In genomic region chr15:63121382-63122001, GRCh38 we compare ENCODE assay signal across 1 cellular context.
TF ChIP-seq lines count a peak whose summit lies in the region.

TSS of gene LACTB (plus strand) at chr15:63121861. CDS start at chr15:63121872, 11 bp downstream.

TF ChIP-seq in K562, 482 proteins besides CTCF, POLR2A, EP300 and RAD21 (continued from another document and continues in another):
- TF ChIP-seq ZNF655 (CRISPR knock-in tag; IDR thresholded peaks at IDR 0.05), result no peak
- TF ChIP-seq SETDB1 (IDR thresholded peaks at IDR 0.05; ENCODE audit: low read length), result no peak
- no peak for TF ChIP-seq E2F3 (CRISPR knock-in tag; IDR thresholded peaks at IDR 0.05)
- peak in 1 of 2 experiments; percentile 39 for TF ChIP-seq E2F6 (IDR thresholded peaks at IDR 0.05; ENCODE audit: borderline replicate concordance in 1 of 2, extremely low read depth in 1 of 2, insufficient read depth in 1 of 2, insufficient read length in 1 of 2, low read depth in 1 of 2, low read length in 1 of 2, poor library complexity in 1 of 2, severe bottlenecking in 1 of 2)
- TF ChIP-seq FOSL1 (tag; conservative IDR thresholded peaks at IDR 0.05), result no peak
- 0 out of 2 replicates have a peak, but pooled peaks have one; percentile 10 for TF ChIP-seq GABPA (tag; conservative IDR thresholded peaks at IDR 0.05; ENCODE audit: low read depth)
- no peak for TF ChIP-seq ELK3 (CRISPR knock-in tag; IDR thresholded peaks at IDR 0.05)
- TF ChIP-seq POLR2B (IDR thresholded peaks at IDR 0.05; ENCODE audit: low read depth, partially characterized antibody), result peak; percentile 66
- TF ChIP-seq ZNF133 (CRISPR knock-in tag; IDR thresholded peaks at IDR 0.05), result no peak
- TF ChIP-seq ZNF217 (CRISPR knock-in tag; IDR thresholded peaks at IDR 0.05), result no peak
- TF ChIP-seq CEBPZ (IDR thresholded peaks at IDR 0.05; ENCODE audit: borderline replicate concordance, low read depth, low read length), result no peak
- peak in 1 of 2 experiments; percentile 96; a peak in 2 of 4 replicates for TF ChIP-seq ZMIZ1 (IDR thresholded peaks at IDR 0.05; ENCODE audit: low read depth in 2 of 2, low read length in 2 of 2)
- no peak for TF ChIP-seq ZNF551 (CRISPR knock-in tag; IDR thresholded peaks at IDR 0.05)
- TF ChIP-seq ZBTB11 (CRISPR knock-in tag; IDR thresholded peaks at IDR 0.05), result no peak
- no peak for TF ChIP-seq ATF4 (CRISPR knock-in tag; IDR thresholded peaks at IDR 0.05)
- TF ChIP-seq ZNF184 (CRISPR knock-in tag; IDR thresholded peaks at IDR 0.05), result no peak
- no peak for TF ChIP-seq ZNF79 (CRISPR knock-in tag; IDR thresholded peaks at IDR 0.05; ENCODE audit: low read depth)
- no peak for TF ChIP-seq ZNF212 (CRISPR knock-in tag; IDR thresholded peaks at IDR 0.05)
- no peak for TF ChIP-seq ZNF586 (CRISPR knock-in tag; conservative IDR thresholded peaks at IDR 0.05)
- TF ChIP-seq TBP (optimal IDR thresholded peaks at IDR 0.05; ENCODE audit: low read depth, low read length), result peak; percentile 33
- TF ChIP-seq NR4A1 (CRISPR knock-in tag; IDR thresholded peaks at IDR 0.05), result no peak
- no peak for TF ChIP-seq NR4A1 (tag; IDR thresholded peaks at IDR 0.05)
- TF ChIP-seq CBX5 (IDR thresholded peaks at IDR 0.05; ENCODE audit: borderline replicate concordance, low read depth), result no peak
- peak; percentile 32 for TF ChIP-seq ASH1L (IDR thresholded peaks at IDR 0.05; ENCODE audit: borderline replicate concordance, low read depth, partially characterized antibody)
- TF ChIP-seq KLF6 (CRISPR knock-in tag; IDR thresholded peaks at IDR 0.05; ENCODE audit: borderline replicate concordance), result no peak
- 0 out of 2 replicates have a peak, but pooled peaks have one; percentile 46 for TF ChIP-seq ZBTB40 (IDR thresholded peaks at IDR 0.05)
- TF ChIP-seq ZBTB40 (CRISPR knock-in tag; IDR thresholded peaks at IDR 0.05), result no peak
- TF ChIP-seq BRF1 (IDR thresholded peaks at IDR 0.05; ENCODE audit: borderline replicate concordance, extremely low read depth, insufficient read length), result no peak
- peak; percentile 99 for TF ChIP-seq ZBTB17 (CRISPR knock-in tag; IDR thresholded peaks at IDR 0.05)
